ENCODE assay signal across 1 cellular context in genomic region chr14:103314496-103315277, GRCh38.
A peak's percentile ranks its signal among the peaks of the same experiment; 100 is the strongest.
TF ChIP-seq lines count a peak whose summit lies in the region.

No MANE protein-coding gene starts in this region.

TF ChIP-seq in liver, 16 proteins besides CTCF, POLR2A, EP300 and RAD21 (continued from another document):
- TF ChIP-seq ZBTB33 (IDR thresholded peaks at IDR 0.05) (no peak), REST (IDR thresholded peaks at IDR 0.05) (no peak), MAX (IDR thresholded peaks at IDR 0.05) (peak; percentile 54), YY1 (IDR thresholded peaks at IDR 0.05) (peak; percentile 32), SP1 (IDR thresholded peaks at IDR 0.05) (peak; percentile 61), TAF1 (conservative IDR thresholded peaks at IDR 0.05) (no peak), HNF4A (conservative IDR thresholded peaks at IDR 0.05) (peak; percentile 35 to 42), JUND (IDR thresholded peaks at IDR 0.05) (no peak)
